ENCODE assay signal across 8 cellular contexts in the genomic region with DNA sequence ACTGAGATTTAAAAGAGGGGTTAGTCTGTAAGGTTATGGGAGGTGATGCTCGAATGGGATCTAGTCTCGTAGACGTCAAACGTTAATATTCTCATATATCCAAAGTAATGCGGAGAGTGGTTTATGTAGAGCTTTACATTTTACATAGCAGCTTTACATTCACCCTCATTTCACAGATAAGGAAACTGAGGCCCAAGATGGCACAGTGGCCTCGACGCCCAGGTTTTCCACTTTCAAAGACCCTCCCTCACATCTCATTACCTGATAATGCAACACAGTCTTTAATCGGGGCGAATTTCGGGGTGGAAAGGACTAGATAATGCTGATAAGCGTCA. TPM values are rescaled to one million over a fixed set of nuclear protein-coding genes. Genes with fewer than 3 reads are reported as not detected.
DNase-seq lines count a peak whose midpoint lies in the region; ATAC-seq and TF ChIP-seq lines count a peak whose summit lies in the region.

No MANE protein-coding gene starts in this region.

- peak overlapping the region; percentile 99 for H3K27ac Mint-ChIP-seq in activated naive CD4-positive, alpha-beta T cell treated with anti-CD3 and anti-CD28 coated beads, Interleukin-2, amount 50 U/mL, for 24 hours
- peak overlapping the region; percentile 99 to 100 (median 100) for H3K27ac Mint-ChIP-seq in brain

- TF ChIP-seq CTCF in brain (conservative IDR thresholded peaks at IDR 0.05) (no peak), lung (IDR thresholded peaks at IDR 0.05; ENCODE audit: control extremely low read depth, extremely low read depth) (no peak), upper lobe of left lung (IDR thresholded peaks at IDR 0.05) (no peak)

- H3K27me3 ChIP-seq in lung (ENCODE audit: control insufficient read depth, insufficient read depth) (no peaks in the 10 kb centered on the region), upper lobe of left lung (no peaks in the 10 kb centered on the region)

- H3K27me3 Mint-ChIP-seq in activated naive CD4-positive, alpha-beta T cell treated with anti-CD3 and anti-CD28 coated beads, Interleukin-2, amount 50 U/mL, for 24 hours, result no peaks in the 10 kb centered on the region
- peaks cover 9% of the 10 kb centered on the region for H3K27me3 Mint-ChIP-seq in brain

- no peaks in the 10 kb centered on the region for H3K9me3 ChIP-seq in lung (ENCODE audit: control insufficient read depth in 2 of 2, insufficient read depth in 1 of 2, low read length in 1 of 2)
- no peaks in the 10 kb centered on the region for H3K9me3 ChIP-seq in upper lobe of left lung

- TF ChIP-seq EP300 in upper lobe of left lung (IDR thresholded peaks at IDR 0.05), result no peak

- no peaks in the 10 kb centered on the region for H3K9me3 Mint-ChIP-seq in activated naive CD4-positive, alpha-beta T cell treated with anti-CD3 and anti-CD28 coated beads, Interleukin-2, amount 50 U/mL, for 24 hours
- H3K9me3 Mint-ChIP-seq in brain, result peaks cover 0 to 3% (median 0%) of the 10 kb centered on the region in 5 experiments

- peak overlapping the region; percentile 94 for H3K4me3 Mint-ChIP-seq in activated naive CD4-positive, alpha-beta T cell treated with anti-CD3 and anti-CD28 coated beads, Interleukin-2, amount 50 U/mL, for 24 hours
- H3K4me3 Mint-ChIP-seq in brain, result peak overlapping the region; percentile 96 to 100 (median 99)

- H3K4me1 ChIP-seq in lung (ENCODE audit: control insufficient read depth in 2 of 2, insufficient read depth in 2 of 2, low read length in 2 of 2), result peaks cover 6 to 15% of the 10 kb centered on the region in 2 donors
- peaks cover 23 to 46% (median 35%) of the 10 kb centered on the region in 4 donors for H3K4me1 ChIP-seq in upper lobe of left lung

- 0% methylated on average over 11 of the region's 11 CpGs for WGBS in lung, 2 donors
- WGBS in upper lobe of left lung, 2 donors, result 0 to 1% methylated on average over 11 of the region's 11 CpGs

- H3K4me3 ChIP-seq in lung, result peak overlapping the region; percentile 92
- peak overlapping the region; percentile 66 to 93 (median 86) for H3K4me3 ChIP-seq in upper lobe of left lung

- TF ChIP-seq POLR2A in upper lobe of left lung (IDR thresholded peaks at IDR 0.05), result no peak

- H3K4me1 Mint-ChIP-seq in activated naive CD4-positive, alpha-beta T cell treated with anti-CD3 and anti-CD28 coated beads, Interleukin-2, amount 50 U/mL, for 24 hours, result peaks cover 55% of the 10 kb centered on the region
- H3K4me1 Mint-ChIP-seq in brain, result peaks cover 76% of the 10 kb centered on the region

- H3K36me3 ChIP-seq in lung (ENCODE audit: control insufficient read depth in 2 of 2, insufficient read depth in 2 of 2, low read length in 2 of 2), result no peaks in the 10 kb centered on the region
- H3K36me3 ChIP-seq in upper lobe of left lung, result peaks cover 0 to 4% (median 0%) of the 10 kb centered on the region in 4 donors

- no peak for ATAC-seq in lung (ENCODE audit: insufficient read depth, low FRiP score)
- ATAC-seq in upper lobe of left lung (ENCODE audit: low FRiP score in 2 of 2), result no peak
- ATAC-seq in GM18520 (IDR thresholded peaks at IDR 0.05; ENCODE audit: unreplicated experiment), result no peak

- peaks cover 6% of the 10 kb centered on the region for H3K36me3 Mint-ChIP-seq in activated naive CD4-positive, alpha-beta T cell treated with anti-CD3 and anti-CD28 coated beads, Interleukin-2, amount 50 U/mL, for 24 hours
- peaks cover 8% of the 10 kb centered on the region for H3K36me3 Mint-ChIP-seq in brain

- H3K27ac ChIP-seq in lung (ENCODE audit: low read depth in 1 of 2, low read length in 1 of 2) (peak overlapping the region; percentile 95 to 96), upper lobe of left lung (peak overlapping the region; percentile 95 to 97 (median 96))

- DNase-seq in activated naive CD4-positive, alpha-beta T cell treated with Interleukin-2 at 50 U/mL for 16 hours, result no peak
- DNase-seq in lung (ENCODE audit: low spot score) (no peak), upper lobe of left lung (no peak), DMS79 (lab: John Stamatoyannopoulos, UW) (no peak), COLO668 (lab: John Stamatoyannopoulos, UW; ENCODE audit: unreplicated experiment) (no peak)

RNA-seq across cellular contexts. Expression of a gene that starts 0.5 kb away (rescaled TPM):
- polyA plus RNA-seq in brain (ENCODE audit: insufficient read depth, low read depth, low replicate concordance), result 10.7 TPM
- 10 to 100 TPM; 16.9 to 41.0 TPM for total RNA-seq in lung
- 10 to 100 TPM; 10.6 to 15.6 TPM for polyA plus RNA-seq in lung
- 10 to 100 TPM; 14.8 to 24.5 (median 17.4) TPM for total RNA-seq in upper lobe of left lung

RNA-seq across cellular contexts. Expression of a gene that starts 35.0 kb away (rescaled TPM):
- 225 TPM for polyA plus RNA-seq in brain (ENCODE audit: insufficient read depth, low read depth, low replicate concordance)
- 100 to 1,000 TPM; 390 to 781 TPM for total RNA-seq in lung
- polyA plus RNA-seq in lung, result 100 to 1,000 TPM; 484 to 773 TPM
- total RNA-seq in upper lobe of left lung, result 100 to 1,000 TPM; 164 to 743 (median 287) TPM
